Comparison of ENCODE assay signal across 31 cellular contexts in genomic region chr12:9066755-9067433, GRCh38. TPM values are rescaled to one million over a fixed set of nuclear protein-coding genes. Genes with fewer than 3 reads are reported as not detected.
DNase-seq lines count a peak whose midpoint lies in the region; ATAC-seq and TF ChIP-seq lines count a peak whose summit lies in the region.
"Had no signal": no experiment of that assay in that cellular context is flagged by ENCODE, and none has a peak within 500 bp of the region (broad histone marks: within the 10 kb centered on the region; RNA-seq: fewer than 3 reads in every experiment).

No MANE protein-coding gene starts in this region.

- BruUV-seq in mammary epithelial cell (replicated peaks; lab: Mats Ljungman, UMichigan) = no TSS peak
- no TSS peak for BruUV-seq in MCF 10A (replicated peaks; lab: Mats Ljungman, UMichigan)

- ATAC-seq in stimulated activated effector memory CD8-positive, alpha-beta T cell treated with anti-CD3 and anti-CD28 coated beads, Interleukin-12 subunit alpha, Interleukin-12 subunit beta, amount 100 ng/mL, for 72 hours = no peak
- ATAC-seq in left colon (no peak), HG02981 (IDR thresholded peaks at IDR 0.05; ENCODE audit: unreplicated experiment) (no peak)
- ATAC-seq: A549; activated naive CD4-positive, alpha-beta T cell treated with anti-CD3 and anti-CD28 coated beads, Interleukin-2, amount 50 U/mL, for 72 hours; heart left ventricle; lower lobe of right lung; naive thymus-derived CD8-positive, alpha-beta T cell; Panc1 had no signal

- TF ChIP-seq CTCF in mammary epithelial cell (conservative IDR thresholded peaks at IDR 0.05 in 1 of 2, IDR thresholded peaks at IDR 0.05 in 1 of 2; ENCODE audit: extremely low read depth in 1 of 2, insufficient read depth in 1 of 2, low read depth in 1 of 2, low read length in 2 of 2) (no peak), MCF 10A (IDR thresholded peaks at IDR 0.05; ENCODE audit: unreplicated experiment) (no peak), RWPE1 (conservative IDR thresholded peaks at IDR 0.05; ENCODE audit: low read depth) (no peak), tibial nerve (IDR thresholded peaks at IDR 0.05) (no peak)

- no peak overlapping the region for H3K4me3 Mint-ChIP-seq in MCF 10A (ENCODE audit: unreplicated experiment)
- H3K4me3 Mint-ChIP-seq in stimulated activated effector memory CD8-positive, alpha-beta T cell treated with anti-CD3 and anti-CD28 coated beads, Interleukin-12 subunit alpha, Interleukin-12 subunit beta, amount 100 ng/mL, for 72 hours = no peak overlapping the region

- no peaks in the 10 kb centered on the region for H3K36me3 ChIP-seq in mammary epithelial cell (ENCODE audit: insufficient read depth, low read length)
- H3K36me3 ChIP-seq in tibial nerve = peaks cover 0 to 45% (median 0%) of the 10 kb centered on the region in 3 donors
- H3K36me3 ChIP-seq: breast epithelium, uterus had no signal

- no peak overlapping the region for H3K4me3 ChIP-seq in mammary epithelial cell (replicated peaks in 1 of 3; ENCODE audit: insufficient read depth in 1 of 3, low read depth in 2 of 3, low read length in 3 of 3)
- H3K4me3 ChIP-seq in tibial nerve = no peak overlapping the region
- H3K4me3 ChIP-seq: A549, breast epithelium, lower lobe of right lung, testis, uterus had no signal

- H3K79me2 ChIP-seq in mammary epithelial cell (ENCODE audit: insufficient read depth, low read length) = no peaks in the 10 kb centered on the region

- intact Hi-C loops in mammary epithelial cell (cut with micrococcal nuclease) (loop anchor here (5.0 to 10.0 kb wide), 2 partner anchors 55 to 138 kb away; partner anchors contain the start of gene PZP), MCF 10A (cut with micrococcal nuclease) (loop anchor here (10.0 kb wide), 2 partner anchors 218 to 268 kb away; no protein-coding TSS in a partner anchor), left colon (cut with DNase I, micrococcal nuclease) (no loop called here)

- peak; percentile 12 for DNase-seq in mammary epithelial cell
- no peak for DNase-seq in MCF 10A (ENCODE audit: unreplicated experiment)
- DNase-seq in RWPE1 (ENCODE audit: low spot score) = peak; percentile 26
- DNase-seq in epithelial cell of prostate (ENCODE audit: low read depth, low spot score) = no peak
- DNase-seq in stimulated activated effector memory CD8-positive, alpha-beta T cell treated with anti-CD3 and anti-CD28 coated beads, Interleukin-12 subunit alpha, Interleukin-12 subunit beta, amount 100 ng/mL, for 72 hours (ENCODE audit: low spot score in 2 of 2) = no peak
- no peak for DNase-seq in tibial nerve (ENCODE audit: low spot score in 2 of 2)
- no peak for DNase-seq in left colon
- DNase-seq: activated CD4-positive, alpha-beta T cell treated with anti-CD3 and anti-CD28 coated beads, Interleukin-2, amount 10 ng/mL, durations not matched to agents 24 days and 14 days; activated CD8-positive, alpha-beta memory T cell treated with anti-CD3 and anti-CD28 coated beads for 24 hours; activated T-cell treated with anti-CD3 and anti-CD28 coated beads for 4 hours; EL; kidney glomerular epithelial cell; lower lobe of right lung; MM.1S; naive thymus-derived CD8-positive, alpha-beta T cell; NCI-H146; NCI-H345; NCI-H69; SHP77; stimulated activated naive CD4-positive, alpha-beta T cell treated with Interleukin-2 at 50 U/mL for 16 hours; testis; uterus had no signal

- peak overlapping the region; percentile 37 for H3K4me2 ChIP-seq in mammary epithelial cell (ENCODE audit: insufficient read depth, low read depth, low read length)
- H3K4me2 ChIP-seq: A549, KMS-11 had no signal

- no peak for TF ChIP-seq POLR2A in tibial nerve (IDR thresholded peaks at IDR 0.05)

- dilution Hi-C loops in mammary epithelial cell (cut with HindIII; ENCODE audit: low sequenced_read_pairs) = no loop called here

- H3K9me3 ChIP-seq in mammary epithelial cell (replicated peaks; ENCODE audit: insufficient read depth, low read length) = no peaks in the 10 kb centered on the region
- H3K9me3 ChIP-seq in tibial nerve = no peaks in the 10 kb centered on the region
- H3K9me3 ChIP-seq: A549, breast epithelium, heart left ventricle, lower lobe of right lung, testis, uterus had no signal

- H2AFZ ChIP-seq in mammary epithelial cell (ENCODE audit: low read depth, low read length) = no peak overlapping the region

- no peaks in the 10 kb centered on the region for H3K27me3 Mint-ChIP-seq in MCF 10A (ENCODE audit: insufficient read depth, unreplicated experiment)

- WGBS in mammary epithelial cell (ENCODE audit: low coverage, missing lambda C conversion rate) = 36% methylated on average over 3 of the region's 3 CpGs
- 70 to 75% methylated on average over 3 of the region's 3 CpGs for WGBS in tibial nerve, 2 donors

- H3K4me1 Mint-ChIP-seq in MCF 10A (ENCODE audit: insufficient read depth, unreplicated experiment) = peaks cover 13% of the 10 kb centered on the region
- peaks cover 16% of the 10 kb centered on the region for H3K4me1 Mint-ChIP-seq in stimulated activated effector memory CD8-positive, alpha-beta T cell treated with anti-CD3 and anti-CD28 coated beads, Interleukin-12 subunit alpha, Interleukin-12 subunit beta, amount 100 ng/mL, for 72 hours

- no peaks in the 10 kb centered on the region for H4K20me1 ChIP-seq in mammary epithelial cell (ENCODE audit: insufficient read depth, low read length)

- POLR2A ChIA-PET in MCF 10A (lab: Yijun Ruan, JAX) (no interaction called here), RWPE1 (lab: Yijun Ruan, JAX; ENCODE audit: low non-redundant PET) (no interaction called here)

- H3K27ac ChIP-seq in mammary epithelial cell (ENCODE audit: insufficient read depth, low read depth, low read length) (no peak overlapping the region), RWPE1 (no peak overlapping the region), epithelial cell of prostate (peak overlapping the region; percentile 14), tibial nerve (no peak overlapping the region)
- H3K27ac ChIP-seq: A549, KMS-11, lower lobe of right lung, testis, uterus had no signal

- in situ Hi-C loops in mammary epithelial cell (cut with MboI; ENCODE audit: low sequenced_read_pairs in 2 of 2) = no loop called here

- H3K4me1 ChIP-seq in mammary epithelial cell (ENCODE audit: insufficient read depth, low read length) (peaks cover 30% of the 10 kb centered on the region), tibial nerve (peaks cover 0 to 21% (median 5%) of the 10 kb centered on the region in 4 donors)
- H3K4me1 ChIP-seq: testis, uterus had no signal

- H3K27ac Mint-ChIP-seq in MCF 10A (ENCODE audit: low read depth, unreplicated experiment) = no peak overlapping the region
- H3K27ac Mint-ChIP-seq in stimulated activated effector memory CD8-positive, alpha-beta T cell treated with anti-CD3 and anti-CD28 coated beads, Interleukin-12 subunit alpha, Interleukin-12 subunit beta, amount 100 ng/mL, for 72 hours = peak overlapping the region; percentile 23
- H3K27ac Mint-ChIP-seq: activated CD4-positive, alpha-beta T cell treated with anti-CD3 and anti-CD28 coated beads, Interleukin-2, amount 10 ng/mL, durations not matched to agents 24 days and 14 days; activated naive CD4-positive, alpha-beta T cell treated with anti-CD3 and anti-CD28 coated beads, Interleukin-2, amount 50 U/mL, for 72 hours; activated T-helper 2 cell treated with anti-CD3 and anti-CD28 coated beads, Interferon-gamma antibody, Interleukin-2, Interleukin-4, amounts not matched to agents 10 μg/mL and 5 μg/mL and 100 μg/mL, durations not matched to agents 14 hours and 24 hours and 36 hours had no signal

- H3K27me3 ChIP-seq in mammary epithelial cell (ENCODE audit: insufficient read depth, low read length) (no peaks in the 10 kb centered on the region), tibial nerve (no peaks in the 10 kb centered on the region)
- H3K27me3 ChIP-seq: breast epithelium, heart left ventricle, testis, uterus had no signal

- no peaks in the 10 kb centered on the region for H3K9me3 Mint-ChIP-seq in MCF 10A (ENCODE audit: unreplicated experiment)
- H3K9me3 Mint-ChIP-seq in stimulated activated effector memory CD8-positive, alpha-beta T cell treated with anti-CD3 and anti-CD28 coated beads, Interleukin-12 subunit alpha, Interleukin-12 subunit beta, amount 100 ng/mL, for 72 hours = no peaks in the 10 kb centered on the region
- H3K9me3 Mint-ChIP-seq: activated CD4-positive, alpha-beta T cell treated with anti-CD3 and anti-CD28 coated beads, Interleukin-2, amount 10 ng/mL, durations not matched to agents 24 days and 14 days; activated T-helper 2 cell treated with anti-CD3 and anti-CD28 coated beads, Interferon-gamma antibody, Interleukin-2, Interleukin-4, amounts not matched to agents 10 μg/mL and 5 μg/mL and 100 μg/mL, durations not matched to agents 14 hours and 24 hours and 36 hours; naive thymus-derived CD8-positive, alpha-beta T cell had no signal

- CTCF ChIA-PET in mammary epithelial cell (lab: Charles Lee; ENCODE audit: low non-redundant PET) = no interaction called here
- CTCF ChIA-PET in MCF 10A (lab: Yijun Ruan, JAX) = interaction anchor here (0.6 to 4.5 kb wide), 4 partner anchors 17 to 263 kb away, joined by 3 to 28 read pairs (median 5); no protein-coding TSS in a partner anchor
- CTCF ChIA-PET in RWPE1 (lab: Yijun Ruan, JAX) = interaction anchor here (0.6 kb wide), 1 partner anchor 19 kb away, joined by 4 read pairs; no protein-coding TSS in a partner anchor

- H3K9ac ChIP-seq in mammary epithelial cell (ENCODE audit: insufficient read depth, low read length) = no peak overlapping the region
- H3K9ac ChIP-seq: KMS-11 had no signal

- H3K36me3 Mint-ChIP-seq in MCF 10A (ENCODE audit: insufficient read depth, unreplicated experiment) = no peaks in the 10 kb centered on the region
- peaks cover 8% of the 10 kb centered on the region for H3K36me3 Mint-ChIP-seq in stimulated activated effector memory CD8-positive, alpha-beta T cell treated with anti-CD3 and anti-CD28 coated beads, Interleukin-12 subunit alpha, Interleukin-12 subunit beta, amount 100 ng/mL, for 72 hours

- no peak for TF ChIP-seq EP300 in tibial nerve (IDR thresholded peaks at IDR 0.05)

RNA-seq across cellular contexts. Expression of gene A2M, which starts 48.8 kb away (rescaled TPM):
- total RNA-seq in mammary epithelial cell (100 to 1,000 TPM in 1 of 2 donors, 1 to 10 TPM in 1; 2.9 to 228 TPM), MCF 10A (2022) (not detected in 2 replicates), tibial nerve (100 to 1,000 TPM; 183 to 396 (median 303) TPM), left colon (100 to 1,000 TPM in 1 of 2 donors, 10 to 100 TPM in 1; 83.4 to 227 TPM)
- 5.1 TPM for polyA plus RNA-seq in mammary epithelial cell
- polyA minus RNA-seq in mammary epithelial cell = 1.2 TPM
- total RNA-seq: activated CD4-positive, alpha-beta T cell treated with anti-CD3 and anti-CD28 coated beads, Interleukin-2, amount 10 ng/mL, durations not matched to agents 24 days and 14 days; activated T-helper 2 cell treated with anti-CD3 and anti-CD28 coated beads, Interferon-gamma antibody, Interleukin-2, Interleukin-4, amounts not matched to agents 10 μg/mL and 5 μg/mL and 100 μg/mL, durations not matched to agents 14 hours and 24 hours and 36 hours; mononuclear cell had no signal
- polyA plus RNA-seq: A549 had no signal

Comparison
In these comparisons a context has a peak if more than half of its experiments do, and no peak if none do; other contexts are left out.
1. DNase-seq: peak in mammary epithelial cell (single experiment) and RWPE1 (single experiment); none in MCF 10A (single experiment), epithelial cell of prostate (single experiment), stimulated activated effector memory CD8-positive, alpha-beta T cell treated with anti-CD3 and anti-CD28 coated beads, Interleukin-12 subunit alpha, Interleukin-12 subunit beta, amount 100 ng/mL, for 72 hours (0 of 2), tibial nerve (0 of 2) and left colon (0 of 2).
2. intact Hi-C loops: an anchor here in mammary epithelial cell (5.0 to 10.0 kb wide) and MCF 10A (10.0 kb wide); none called in left colon.